ENCODE assay signal across 34 cellular contexts in the genomic region with DNA sequence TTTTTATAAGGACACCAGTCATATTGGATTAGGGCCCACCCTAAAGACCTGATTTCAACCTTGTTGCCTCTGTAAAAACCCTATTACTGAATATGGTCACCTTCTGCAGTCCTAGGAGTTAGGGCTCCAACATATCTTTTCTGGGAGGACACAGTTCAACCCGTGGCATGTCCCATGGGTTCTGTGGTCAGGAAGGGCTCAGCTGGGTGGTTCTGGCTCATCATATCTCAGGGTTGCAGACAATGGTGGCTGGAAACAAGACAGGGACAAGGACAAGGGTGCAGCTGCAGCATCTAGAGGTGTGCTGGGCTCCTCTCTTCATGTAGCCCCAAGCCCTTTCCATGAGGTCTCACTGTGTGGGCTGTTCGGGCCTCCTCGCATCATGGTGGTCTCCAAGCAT.
"Had no signal": no experiment of that assay in that cellular context is flagged by ENCODE, and none has a peak within 500 bp of the region (broad histone marks: within the 10 kb centered on the region; RNA-seq: fewer than 3 reads in every experiment).

No MANE protein-coding gene starts in this region.

- H3K4me3 Mint-ChIP-seq: activated B cell treated with CpG ODN at 0.5 μM for 24 hours; activated CD4-positive, alpha-beta memory T cell treated with anti-CD3 and anti-CD28 coated beads, Interleukin-2, amount 10 ng/mL, durations not matched to agents 7 days and 5 days; activated CD4-positive, alpha-beta T cell treated with anti-CD3 and anti-CD28 coated beads, Interleukin-2, amount 10 ng/mL, durations not matched to agents 7 days and 5 days; activated CD8-positive, alpha-beta memory T cell treated with anti-CD3 and anti-CD28 coated beads, Interleukin-2, amount 10 ng/mL, durations not matched to agents 7 days and 5 days; activated CD8-positive, alpha-beta T cell treated with anti-CD3 and anti-CD28 coated beads, Interleukin-2, amount 10 ng/mL, durations not matched to agents 7 days and 5 days; activated naive CD4-positive, alpha-beta T cell treated with anti-CD3 and anti-CD28 coated beads, Interleukin-2, amount 10 ng/mL, durations not matched to agents 7 days and 5 days; activated naive CD4-positive, alpha-beta T cell treated with anti-CD3 and anti-CD28 coated beads, Interleukin-2, amount 50 U/mL, for 24 hours; activated naive CD8-positive, alpha-beta T cell; activated naive CD8-positive, alpha-beta T cell treated with anti-CD3 and anti-CD28 coated beads, Interleukin-2, amount 10 ng/mL, durations not matched to agents 7 days and 5 days; activated naive CD8-positive, alpha-beta T cell treated with anti-CD3 and anti-CD28 coated beads, Interleukin-2, amount 50 U/mL, for 24 hours; activated T-cell treated with anti-CD3 and anti-CD28 coated beads, Interleukin-2, amount 50 U/mL, for 24 hours; brain; central memory CD8-positive, alpha-beta T cell; T-helper 1 cell treated with Interleukin-12 subunit alpha and Interleukin-12 subunit beta and Interleukin-4 antibody, amounts not matched to agents 30 μg/mL and 1 μg/mL, for 36 hours; T-helper 2 cell treated with Interferon-gamma antibody and Interleukin-4, amounts not matched to agents 5 μg/mL and 100 μg/mL, for 36 hours had no signal

- H3K27me3 ChIP-seq: ascending aorta had no signal

- H3K9me3 Mint-ChIP-seq: activated B cell treated with CpG ODN at 0.5 μM for 24 hours; activated CD4-positive, alpha-beta memory T cell treated with anti-CD3 and anti-CD28 coated beads, Interleukin-2, amount 10 ng/mL, durations not matched to agents 7 days and 5 days; activated naive CD4-positive, alpha-beta T cell treated with anti-CD3 and anti-CD28 coated beads, Interleukin-2, amount 10 ng/mL, durations not matched to agents 7 days and 5 days; activated naive CD4-positive, alpha-beta T cell treated with anti-CD3 and anti-CD28 coated beads, Interleukin-2, amount 50 U/mL, for 24 hours; activated naive CD8-positive, alpha-beta T cell treated with anti-CD3 and anti-CD28 coated beads, Interleukin-2, amount 10 ng/mL, durations not matched to agents 7 days and 5 days; activated naive CD8-positive, alpha-beta T cell treated with anti-CD3 and anti-CD28 coated beads, Interleukin-2, amount 50 U/mL, for 24 hours; activated T-cell treated with anti-CD3 and anti-CD28 coated beads, Interleukin-2, amount 50 U/mL, for 24 hours; activated T-helper 2 cell treated with anti-CD3 and anti-CD28 coated beads, Interferon-gamma antibody, Interleukin-2, Interleukin-4, amounts not matched to agents 10 μg/mL and 5 μg/mL and 100 μg/mL, durations not matched to agents 14 hours and 24 hours and 36 hours; central memory CD8-positive, alpha-beta T cell; T-helper 1 cell treated with Interleukin-12 subunit alpha and Interleukin-12 subunit beta and Interleukin-4 antibody, amounts not matched to agents 30 μg/mL and 1 μg/mL, for 36 hours; T-helper 2 cell treated with Interferon-gamma antibody and Interleukin-4, amounts not matched to agents 5 μg/mL and 100 μg/mL, for 36 hours had no signal

- H3K9me3 ChIP-seq: ascending aorta had no signal

- H3K4me3 ChIP-seq: ascending aorta, cardiac muscle cell had no signal

- H3K27ac Mint-ChIP-seq: activated B cell treated with CpG ODN at 0.5 μM for 24 hours; activated CD4-positive, alpha-beta memory T cell treated with anti-CD3 and anti-CD28 coated beads, Interleukin-2, amount 10 ng/mL, durations not matched to agents 7 days and 5 days; activated CD4-positive, alpha-beta T cell treated with anti-CD3 and anti-CD28 coated beads, Interleukin-2, amount 10 ng/mL, durations not matched to agents 7 days and 5 days; activated CD8-positive, alpha-beta memory T cell treated with anti-CD3 and anti-CD28 coated beads, Interleukin-2, amount 10 ng/mL, durations not matched to agents 7 days and 5 days; activated CD8-positive, alpha-beta T cell treated with anti-CD3 and anti-CD28 coated beads, Interleukin-2, amount 10 ng/mL, durations not matched to agents 7 days and 5 days; activated naive CD4-positive, alpha-beta T cell treated with anti-CD3 and anti-CD28 coated beads, Interleukin-2, amount 10 ng/mL, durations not matched to agents 7 days and 5 days; activated naive CD4-positive, alpha-beta T cell treated with anti-CD3 and anti-CD28 coated beads, Interleukin-2, amount 50 U/mL, for 24 hours; activated naive CD8-positive, alpha-beta T cell; activated naive CD8-positive, alpha-beta T cell treated with anti-CD3 and anti-CD28 coated beads, Interleukin-2, amount 10 ng/mL, durations not matched to agents 7 days and 5 days; activated naive CD8-positive, alpha-beta T cell treated with anti-CD3 and anti-CD28 coated beads, Interleukin-2, amount 50 U/mL, for 24 hours; activated T-cell treated with anti-CD3 and anti-CD28 coated beads, Interleukin-2, amount 50 U/mL, for 24 hours; activated T-helper 2 cell treated with anti-CD3 and anti-CD28 coated beads, Interferon-gamma antibody, Interleukin-2, Interleukin-4, amounts not matched to agents 10 μg/mL and 5 μg/mL and 100 μg/mL, durations not matched to agents 14 hours and 24 hours and 36 hours; brain; T-helper 1 cell treated with Interleukin-12 subunit alpha and Interleukin-12 subunit beta and Interleukin-4 antibody, amounts not matched to agents 30 μg/mL and 1 μg/mL, for 36 hours; T-helper 2 cell treated with Interferon-gamma antibody and Interleukin-4, amounts not matched to agents 5 μg/mL and 100 μg/mL, for 36 hours had no signal

- DNase-seq: activated B cell treated with CpG ODN at 0.5 μM for 24 hours; activated CD4-positive, alpha-beta memory T cell treated with anti-CD3 and anti-CD28 coated beads, Interleukin-2, amount 10 ng/mL, durations not matched to agents 7 days and 5 days; activated CD4-positive, alpha-beta T cell treated with anti-CD3 and anti-CD28 coated beads for 48 hours; activated CD4-positive, alpha-beta T cell treated with anti-CD3 and anti-CD28 coated beads, Interleukin-2, amount 10 ng/mL, durations not matched to agents 7 days and 5 days; activated CD4-positive, alpha-beta T cell treated with anti-CD3 and anti-CD28 coated beads, Interleukin-2, amount 50 U/mL, for 48 hours; activated CD4-positive, CD25-positive, alpha-beta regulatory T cell treated with anti-CD3 and anti-CD28 coated beads, Interleukin-2, amount 50 U/mL, for 72 hours; activated CD8-positive, alpha-beta memory T cell treated with anti-CD3 and anti-CD28 coated beads for 24 hours; activated CD8-positive, alpha-beta memory T cell treated with anti-CD3 and anti-CD28 coated beads, Interleukin-2, amount 10 ng/mL, durations not matched to agents 7 days and 5 days; activated CD8-positive, alpha-beta memory T cell treated with anti-CD3 and anti-CD28 coated beads, Interleukin-2, amount 50 U/mL, for 48 hours; activated CD8-positive, alpha-beta T cell treated with anti-CD3 and anti-CD28 coated beads, Interleukin-2, amount 10 ng/mL, durations not matched to agents 7 days and 5 days; activated effector memory CD4-positive, alpha-beta T cell treated with Interleukin-2 at 50 U/mL for 16 hours; activated gamma-delta T cell; activated naive CD4-positive, alpha-beta T cell treated with anti-CD3 and anti-CD28 coated beads, Interleukin-2, amount 10 ng/mL, durations not matched to agents 7 days and 5 days; activated naive CD4-positive, alpha-beta T cell treated with Interleukin-2 at 50 U/mL for 16 hours; activated naive CD8-positive, alpha-beta T cell treated with anti-CD3 and anti-CD28 coated beads, Interleukin-2, amount 10 ng/mL, durations not matched to agents 7 days and 5 days; activated naive CD8-positive, alpha-beta T cell treated with anti-CD3 and anti-CD28 coated beads, Interleukin-2, amount 50 U/mL, for 24 hours; activated T-cell treated with anti-CD3 and anti-CD28 coated beads, Interleukin-2, amount 50 U/mL, for 24 hours; activated T-cell treated with anti-CD3 and anti-CD28 coated beads, Interleukin-2, amount 50 U/mL, for 48 hours; amygdala; anterior cingulate cortex; caudate nucleus; cerebellar nuclear complex; T-helper 2 cell; T-helper 9 cell had no signal

- H3K36me3 Mint-ChIP-seq: activated CD8-positive, alpha-beta memory T cell treated with anti-CD3 and anti-CD28 coated beads, Interleukin-2, amount 10 ng/mL, durations not matched to agents 7 days and 5 days; activated naive CD4-positive, alpha-beta T cell treated with anti-CD3 and anti-CD28 coated beads, Interleukin-2, amount 10 ng/mL, durations not matched to agents 7 days and 5 days; activated naive CD4-positive, alpha-beta T cell treated with anti-CD3 and anti-CD28 coated beads, Interleukin-2, amount 50 U/mL, for 24 hours; activated naive CD8-positive, alpha-beta T cell; activated naive CD8-positive, alpha-beta T cell treated with anti-CD3 and anti-CD28 coated beads, Interleukin-2, amount 10 ng/mL, durations not matched to agents 7 days and 5 days; brain had no signal

- H3K27ac ChIP-seq: ascending aorta, cardiac muscle cell, VCaP had no signal

- H3K36me3 ChIP-seq: ascending aorta, cardiac muscle cell had no signal

- ATAC-seq: activated CD8-positive, alpha-beta memory T cell treated with anti-CD3 and anti-CD28 coated beads, Interleukin-2, amount 10 ng/mL, durations not matched to agents 7 days and 5 days; activated CD8-positive, alpha-beta T cell treated with anti-CD3 and anti-CD28 coated beads, Interleukin-2, amount 10 ng/mL, durations not matched to agents 7 days and 5 days; activated naive CD8-positive, alpha-beta T cell treated with anti-CD3 and anti-CD28 coated beads, Interleukin-2, amount 50 U/mL, for 24 hours had no signal

- H3K4me1 ChIP-seq: ascending aorta had no signal

- H3K4me1 Mint-ChIP-seq: activated B cell treated with CpG ODN at 0.5 μM for 24 hours; activated CD4-positive, alpha-beta memory T cell treated with anti-CD3 and anti-CD28 coated beads, Interleukin-2, amount 10 ng/mL, durations not matched to agents 7 days and 5 days; activated CD4-positive, alpha-beta T cell treated with anti-CD3 and anti-CD28 coated beads, Interleukin-2, amount 10 ng/mL, durations not matched to agents 7 days and 5 days; activated CD8-positive, alpha-beta memory T cell treated with anti-CD3 and anti-CD28 coated beads, Interleukin-2, amount 10 ng/mL, durations not matched to agents 7 days and 5 days; activated naive CD8-positive, alpha-beta T cell treated with anti-CD3 and anti-CD28 coated beads, Interleukin-2, amount 10 ng/mL, durations not matched to agents 7 days and 5 days; brain; central memory CD8-positive, alpha-beta T cell had no signal
